In genomic region chr2:88933980-88934379, GRCh38 we compare ENCODE assay signal across 16 cellular contexts.
DNase-seq lines count a peak whose midpoint lies in the region; ATAC-seq, FAIRE-seq and TF ChIP-seq lines count a peak whose summit lies in the region.
"Had no signal": no experiment of that assay in that cellular context is flagged by ENCODE, and none has a peak within 500 bp of the region (broad histone marks: within the 10 kb centered on the region; RNA-seq: fewer than 3 reads in every experiment).

No MANE protein-coding gene starts in this region.

- no peaks in the 10 kb centered on the region for H3K23me2 ChIP-seq in H1 (ENCODE audit: low read depth, low read length)

- no peak overlapping the region for H2BK12ac ChIP-seq in H1 (ENCODE audit: low read depth, low read length)

- H3K56ac ChIP-seq in H1 (replicated peaks; ENCODE audit: insufficient read length, low read depth, low read length): no peak overlapping the region

- no peaks in the 10 kb centered on the region for H3K27me3 Mint-ChIP-seq in activated CD4-positive, alpha-beta memory T cell treated with anti-CD3 and anti-CD28 coated beads for 36 hours
- H3K27me3 Mint-ChIP-seq: central memory CD8-positive, alpha-beta T cell had no signal

- no peak overlapping the region for H3K18ac ChIP-seq in H1 (ENCODE audit: extremely low read depth, low read length)

- H3K4me2 ChIP-seq in H1 (ENCODE audit: insufficient read depth in 1 of 2, low read depth in 2 of 2, low read length in 2 of 2): no peak overlapping the region

- no peak for TF ChIP-seq EP300 in H1 (IDR thresholded peaks at IDR 0.05; ENCODE audit: borderline replicate concordance in 1 of 2, low read depth in 2 of 2, low read length in 2 of 2)

- no peak overlapping the region for H3K23ac ChIP-seq in H1 (ENCODE audit: insufficient read length)

- H3K9me3 Mint-ChIP-seq in activated CD4-positive, alpha-beta memory T cell treated with anti-CD3 and anti-CD28 coated beads for 36 hours: no peaks in the 10 kb centered on the region
- H3K9me3 Mint-ChIP-seq: central memory CD8-positive, alpha-beta T cell had no signal

- H3K27ac ChIP-seq in right cardiac atrium (ENCODE audit: low read length) (no peak overlapping the region), heart left ventricle (no peak overlapping the region), H1 (ENCODE audit: low read depth, low read length) (no peak overlapping the region)
- H3K27ac ChIP-seq: SJSA1, spleen, uterus had no signal

- no peak overlapping the region for H3K9ac ChIP-seq in H1 (replicated peaks in 1 of 4; ENCODE audit: extremely low read depth in 1 of 4, low read depth in 3 of 4, low read length in 3 of 4)

- H3K36me3 ChIP-seq in heart left ventricle (no peaks in the 10 kb centered on the region), H1 (ENCODE audit: control insufficient read depth in 2 of 4, insufficient read depth in 4 of 4, low read length in 3 of 4) (no peaks in the 10 kb centered on the region)
- H3K36me3 ChIP-seq: BE2C, SJSA1, spleen, uterus had no signal

- H2BK15ac ChIP-seq in H1 (ENCODE audit: low read length): no peak overlapping the region

- TF ChIP-seq CTCF in heart left ventricle (IDR thresholded peaks at IDR 0.05) (peak in 3 of 12 donors; percentile 7 to 18 (median 12)), H1 (IDR thresholded peaks at IDR 0.05; ENCODE audit: control extremely low read depth in 1 of 3, insufficient read depth in 1 of 3, low read depth in 1 of 3, low read length in 3 of 3) (peak in 1 of 3 experiments; percentile 44; a peak in 2 of 4 replicates)

- POLR2A ChIA-PET in H1 (lab: Charles Lee; ENCODE audit: partially characterized antibody): no interaction called here
- POLR2A ChIA-PET in activated CD4-positive, alpha-beta memory T cell treated with anti-CD3 and anti-CD28 coated beads for 36 hours (lab: Charles Lee): no interaction called here

- H3K4me1 Mint-ChIP-seq in activated CD4-positive, alpha-beta memory T cell treated with anti-CD3 and anti-CD28 coated beads for 36 hours (ENCODE audit: low read depth): no peaks in the 10 kb centered on the region
- H3K4me1 Mint-ChIP-seq: central memory CD8-positive, alpha-beta T cell had no signal

- no peaks in the 10 kb centered on the region for H3K9me3 ChIP-seq in right cardiac atrium (ENCODE audit: control insufficient read depth, low read length)
- no peaks in the 10 kb centered on the region for H3K9me3 ChIP-seq in heart left ventricle
- no peaks in the 10 kb centered on the region for H3K9me3 ChIP-seq in H1 (ENCODE audit: insufficient read depth in 2 of 2, low read depth in 1 of 2, low read length in 1 of 2)
- H3K9me3 ChIP-seq: BE2C, SJSA1, spleen, uterus had no signal

- no peaks in the 10 kb centered on the region for H3K79me1 ChIP-seq in H1 (ENCODE audit: low read depth, low read length)

- ATAC-seq in right cardiac atrium (peak; percentile 35 to 64), heart left ventricle (no peak), GM18909 (IDR thresholded peaks at IDR 0.05; ENCODE audit: poor library complexity, unreplicated experiment) (no peak)

- 2% methylated on average over 1 of the region's 1 CpG for WGBS in right cardiac atrium
- WGBS in heart left ventricle, 4 donors: 5 to 13% (median 8%) methylated on average over 1 of the region's 1 CpG
- 85% methylated on average over 1 of the region's 1 CpG; no CpG with 5 or more reads in 1 of the 2 experiments for WGBS in H1 (ENCODE audit: extremely low coverage in 1 of 2, insufficient coverage in 1 of 2, insufficient read length in 1 of 2, insufficient replicate concordance in 2 of 2, low coverage in 1 of 2, low lambda C conversion rate in 2 of 2, missing lambda C conversion rate in 1 of 2), 2 experiments

- no peak overlapping the region for H2BK120ac ChIP-seq in H1 (replicated peaks; ENCODE audit: low read depth, low read length)

- H3K36me3 Mint-ChIP-seq in activated CD4-positive, alpha-beta memory T cell treated with anti-CD3 and anti-CD28 coated beads for 36 hours: no peaks in the 10 kb centered on the region

- H3K27me3 ChIP-seq in right cardiac atrium (ENCODE audit: control insufficient read depth, insufficient read depth) (no peaks in the 10 kb centered on the region), heart left ventricle (no peaks in the 10 kb centered on the region), H1 (replicated peaks in 1 of 4; ENCODE audit: control insufficient read depth in 3 of 4, extremely low read depth in 1 of 4, insufficient read depth in 3 of 4, low read length in 3 of 4) (no peaks in the 10 kb centered on the region)
- H3K27me3 ChIP-seq: BE2C, SJSA1, spleen, uterus had no signal

- no peak overlapping the region for H3K4me3 ChIP-seq in right cardiac atrium (ENCODE audit: low read length)
- H3K4me3 ChIP-seq in heart left ventricle: no peak overlapping the region
- no peak overlapping the region for H3K4me3 ChIP-seq in H1 (ENCODE audit: extremely low read depth in 1 of 4, insufficient read depth in 2 of 4, low read depth in 3 of 4, low read length in 4 of 4)
- H3K4me3 ChIP-seq: SJSA1, spleen, uterus had no signal

- no peak for TF ChIP-seq POLR2A in heart left ventricle (IDR thresholded peaks at IDR 0.05)
- no peak for TF ChIP-seq POLR2A in H1 (IDR thresholded peaks at IDR 0.05; ENCODE audit: control extremely low read depth in 1 of 2, low read depth in 2 of 2, low read length in 2 of 2)

- H4K20me1 ChIP-seq in H1 (replicated peaks in 1 of 2; ENCODE audit: control insufficient read depth in 1 of 2, insufficient read depth in 2 of 2, low read length in 2 of 2): no peaks in the 10 kb centered on the region

- no peak overlapping the region for H2BK5ac ChIP-seq in H1 (ENCODE audit: low read depth, low read length)

- peak; percentile 17 to 28; a peak in 2 of 4 replicates for TF ChIP-seq RAD21 in H1 (IDR thresholded peaks at IDR 0.05 in 1 of 2, conservative IDR thresholded peaks at IDR 0.05 in 1 of 2; ENCODE audit: low read depth in 2 of 2, low read length in 2 of 2)

- H3K79me2 ChIP-seq in H1 (ENCODE audit: control insufficient read depth in 1 of 2, insufficient read depth in 2 of 2, low read length in 2 of 2): no peaks in the 10 kb centered on the region

- no peak overlapping the region for H2BK20ac ChIP-seq in H1 (ENCODE audit: low read length)

- CTCF ChIA-PET in H1 (lab: Charles Lee; ENCODE audit: partially characterized antibody): interaction anchor here (0.9 to 1.4 kb wide), 3 partner anchors 11 to 17 kb away, joined by 3 to 4 read pairs (median 3); no protein-coding TSS in a partner anchor
- CTCF ChIA-PET in activated CD4-positive, alpha-beta memory T cell treated with anti-CD3 and anti-CD28 coated beads for 36 hours (lab: Charles Lee): interaction anchor here (0.7 to 1.3 kb wide), 2 partner anchors 54 to 58 kb away, joined by 3 to 5 read pairs; no protein-coding TSS in a partner anchor

- no peak overlapping the region for H4K5ac ChIP-seq in H1 (ENCODE audit: insufficient read length, low read depth, low read length)

- intact Hi-C loops in right cardiac atrium (cut with DNase I): no loop called here
- intact Hi-C loops in heart left ventricle (cut with DNase I): no loop called here
- intact Hi-C loops in activated CD4-positive, alpha-beta memory T cell treated with anti-CD3 and anti-CD28 coated beads for 36 hours (cut with micrococcal nuclease): no loop called here

- H3K4me1 ChIP-seq in right cardiac atrium (ENCODE audit: control insufficient read depth, insufficient read depth, low read length) (peaks cover 4% of the 10 kb centered on the region), heart left ventricle (no peaks in the 10 kb centered on the region), H1 (replicated peaks in 1 of 4; ENCODE audit: control insufficient read depth in 3 of 4, insufficient read depth in 4 of 4, low read length in 3 of 4) (no peaks in the 10 kb centered on the region)
- H3K4me1 ChIP-seq: BE2C, SJSA1 had no signal

- DNase-seq in right cardiac atrium: no peak
- no peak for DNase-seq in heart left ventricle
- DNase-seq in NCI-H69 (lab: John Stamatoyannopoulos, UW): peak; percentile 17
- DNase-seq in H1 (ENCODE audit: low read depth in 1 of 2, low spot score in 2 of 2): no peak
- DNase-seq in activated CD4-positive, alpha-beta memory T cell treated with anti-CD3 and anti-CD28 coated beads for 36 hours: no peak
- no peak for DNase-seq in activated T-cell treated with anti-CD3 and anti-CD28 coated beads, Interleukin-2, amount 50 U/mL, for 48 hours
- DNase-seq in stimulated activated CD4-positive, alpha-beta T cell treated with anti-CD3 and anti-CD28 coated beads, Interleukin-4, amount 100 ng/mL, for 4 hours: no peak
- DNase-seq: activated CD4-positive, alpha-beta T cell treated with anti-CD3 and anti-CD28 coated beads for 1 hour; activated gamma-delta T cell; BE2C; NCI-H2081 treated with DMSO at 0.1 percent for 48 hours; spleen; uterus had no signal

- H3K4me3 Mint-ChIP-seq in activated CD4-positive, alpha-beta memory T cell treated with anti-CD3 and anti-CD28 coated beads for 36 hours: no peak overlapping the region
- H3K4me3 Mint-ChIP-seq: central memory CD8-positive, alpha-beta T cell had no signal

- H3K14ac ChIP-seq in H1 (ENCODE audit: insufficient read length): no peak overlapping the region

- no peak overlapping the region for H4K8ac ChIP-seq in H1 (ENCODE audit: extremely low read depth, insufficient read depth, low read length)

- no peak overlapping the region for H2AK5ac ChIP-seq in H1 (ENCODE audit: low read depth, low read length)

- H4K91ac ChIP-seq in H1 (replicated peaks; ENCODE audit: insufficient read length, low read length): no peak overlapping the region

- H3K4ac ChIP-seq in H1 (replicated peaks; ENCODE audit: insufficient read length, low read depth, low read length): no peak overlapping the region

- H3K27ac Mint-ChIP-seq in activated CD4-positive, alpha-beta memory T cell treated with anti-CD3 and anti-CD28 coated beads for 36 hours: no peak overlapping the region

- peak; percentile 85 for FAIRE-seq in H1 (lab: Jason Lieb, UNC)

- no peak overlapping the region for H2AFZ ChIP-seq in H1 (ENCODE audit: low read length)

TF ChIP-seq in H1, 55 proteins besides CTCF, POLR2A, EP300 and RAD21:
- no peak for TF ChIP-seq SIRT6 (IDR thresholded peaks at IDR 0.05; ENCODE audit: low read length)
TF ChIP-seq in H1: peak in this region for 0.

Comparison
In these comparisons a context has a peak if more than half of its experiments do, and no peak if none do; other contexts are left out.
1. ATAC-seq: peak in right cardiac atrium (2 of 2); none in heart left ventricle (0 of 4) and GM18909 (single experiment).